In genomic region chr7:36152756-36153570, GRCh38 we compare ENCODE assay signal across 8 cellular contexts. TPM values are rescaled to one million over a fixed set of nuclear protein-coding genes. Genes with fewer than 3 reads are reported as not detected.
A peak's percentile ranks its signal among the peaks of the same experiment; 100 is the strongest.
DNase-seq lines count a peak whose midpoint lies in the region; ATAC-seq, FAIRE-seq and TF ChIP-seq lines count a peak whose summit lies in the region.

Gene EEPD1, plus strand, starts transcription at chr7:36153254. Its CDS starts 1,071 bp downstream, at chr7:36154325.

- H3K4me3 ChIP-seq in heart left ventricle (peak within 1 kb of the TSS; percentile 57 to 94 (median 85)), transverse colon (peak within 1 kb of the TSS; percentile 63 to 89 (median 76))

- TF ChIP-seq POLR2A in GM12892 (IDR thresholded peaks at IDR 0.05; ENCODE audit: low read depth, low read length) (no peak), heart left ventricle (IDR thresholded peaks at IDR 0.05) (peak in 1 of 2 donors; percentile 80), transverse colon (IDR thresholded peaks at IDR 0.05) (peak; percentile 81)

- H3K27ac ChIP-seq in heart left ventricle = peak within 1 kb of the TSS; percentile 45 to 94 (median 83)
- peak within 1 kb of the TSS; percentile 92 to 95 (median 94) for H3K27ac ChIP-seq in transverse colon

- 0 to 1% (median 0%) methylated on average over 40 to 88 of the region's 88 CpGs for WGBS in heart left ventricle, 4 donors
- WGBS in transverse colon (ENCODE audit: low coverage in 1 of 2), 2 donors = 1% methylated on average over 70 of the region's 88 CpGs; no CpG with 5 or more reads in 1 of the 2 donors

- peaks cover 0 to 8% (median 0%) of the 10 kb centered on the region in 12 donors for H3K9me3 ChIP-seq in heart left ventricle
- no peaks in the 10 kb centered on the region for H3K9me3 ChIP-seq in transverse colon

- ATAC-seq in HG02852 (IDR thresholded peaks at IDR 0.05; ENCODE audit: unreplicated experiment) = peak; percentile 93
- ATAC-seq in heart left ventricle = peak; percentile 98

- intact Hi-C loops in heart left ventricle (cut with DNase I) = loop anchor here in 6 of 10 donors (1.0 to 10.0 kb wide), 9 partner anchors 24 to 168 kb away; no protein-coding TSS in a partner anchor
- intact Hi-C loops in transverse colon (cut with DNase I; ENCODE audit: low total_unique reads) = no loop called here

- in situ Hi-C loops in transverse colon (cut with MboI; ENCODE audit: low pct_ligation_motif_present in 1 of 4, low pct_unique_long_range_greater_than_20kb in 1 of 4, low sequenced_read_pairs in 3 of 4) = loop anchor here in 1 of 4 donors (25.0 kb wide), 1 partner anchor 134 kb away; no protein-coding TSS in a partner anchor

- no peak for TF ChIP-seq EP300 in transverse colon (IDR thresholded peaks at IDR 0.05; ENCODE audit: low read depth)

- H3K27me3 ChIP-seq in heart left ventricle (no peaks in the 10 kb centered on the region), transverse colon (no peaks in the 10 kb centered on the region)

- H3K4me1 ChIP-seq in heart left ventricle (peaks cover 5 to 53% (median 36%) of the 10 kb centered on the region in 12 donors), transverse colon (peaks cover 20 to 50% (median 42%) of the 10 kb centered on the region in 4 donors)

- peak; percentile 85 for DNase-seq in GM12892 (ENCODE audit: insufficient read length)
- peak; percentile 89 for DNase-seq in NCI-H1436 treated with DMSO at 0.1 percent for 48 hours (lab: John Stamatoyannopoulos, UW)
- DNase-seq in T-helper 1 cell = peak; percentile 99 to 100 (median 99)
- peak; percentile 98 for DNase-seq in amniotic epithelial cell (ENCODE audit: low read depth)
- peak; percentile 100 for DNase-seq in heart left ventricle
- DNase-seq in pons (ENCODE audit: low spot score) = peak; percentile 100
- DNase-seq in transverse colon = peak; percentile 100

- H3K36me3 ChIP-seq in heart left ventricle (no peaks in the 10 kb centered on the region), transverse colon (no peaks in the 10 kb centered on the region)

- TF ChIP-seq CTCF in heart left ventricle (IDR thresholded peaks at IDR 0.05) = peak in 1 of 12 donors; percentile 7
- no peak for TF ChIP-seq CTCF in transverse colon (IDR thresholded peaks at IDR 0.05)

- FAIRE-seq in GM12892 (lab: Jason Lieb, UNC) = peak; percentile 95

RNA-seq across cellular contexts. Expression of gene EEPD1, which starts in this region (rescaled TPM):
- polyA plus RNA-seq in GM12892 (2012; ENCODE audit: missing spikeins) = 2.7 TPM
- 10 to 100 TPM in 3 of 9 donors, 1 to 10 TPM in 6; 3.7 to 12.2 (median 7.7) TPM for total RNA-seq in heart left ventricle
- polyA plus RNA-seq in heart left ventricle = 1 to 10 TPM; 5.5 to 8.2 TPM
- total RNA-seq in transverse colon = 10 to 100 TPM; 16.2 to 36.2 (median 25.2) TPM

Comparison
In these comparisons a context has a peak if more than half of its experiments do, and no peak if none do; other contexts are left out.
1. Peak in every context shown above with its lines: DNase-seq, ATAC-seq, H3K4me3 ChIP-seq and H3K27ac ChIP-seq.